8 cellular contexts compared by ENCODE assay signal in the genomic region with DNA sequence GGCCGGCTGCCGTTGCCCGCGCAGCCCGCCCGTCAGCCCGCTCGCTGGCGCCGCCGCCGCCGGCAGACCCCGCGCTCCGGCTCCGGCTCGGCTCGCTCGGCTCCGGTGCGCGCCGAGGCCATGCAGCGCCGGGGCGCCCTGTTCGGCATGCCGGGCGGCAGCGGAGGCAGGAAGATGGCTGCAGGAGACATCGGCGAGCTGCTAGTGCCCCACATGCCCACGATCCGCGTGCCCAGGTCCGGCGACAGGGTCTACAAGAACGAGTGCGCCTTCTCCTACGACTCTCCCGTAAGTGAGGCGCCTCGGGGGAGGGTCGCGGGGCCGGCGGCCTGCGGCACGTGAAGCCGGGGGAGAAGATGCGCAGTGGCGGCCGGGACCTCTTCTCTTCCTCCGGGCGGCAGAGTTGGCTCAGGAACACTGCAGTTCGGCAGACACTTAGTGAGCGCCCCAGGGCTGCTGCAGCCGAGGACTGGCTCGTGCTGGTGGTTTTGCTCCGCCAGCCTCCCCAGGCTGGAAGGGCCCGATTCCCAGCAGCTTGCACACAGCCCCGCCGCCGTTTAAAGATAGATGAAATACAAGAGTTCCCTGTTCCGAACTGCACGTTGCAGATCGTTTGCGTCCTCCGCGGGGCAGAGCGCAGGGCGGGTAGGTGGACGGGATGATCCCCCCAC. TPM values are rescaled to one million over a fixed set of nuclear protein-coding genes. Genes with fewer than 3 reads are reported as not detected.
DNase-seq lines count a peak whose midpoint lies in the region; ATAC-seq and TF ChIP-seq lines count a peak whose summit lies in the region.

No MANE protein-coding gene starts in this region.

- peak overlapping the region; percentile 94 for H3K27ac Mint-ChIP-seq in activated CD4-positive, alpha-beta T cell treated with anti-CD3 and anti-CD28 coated beads, Interleukin-2, amount 10 ng/mL, durations not matched to agents 7 days and 5 days
- peak overlapping the region; percentile 75 for H3K27ac Mint-ChIP-seq in dendritic cell treated with granulocyte-macrophage colony-stimulating factor and Interleukin-4, amounts not matched to agents 40 ng/mL and 50 ng/mL, for 4 days

- peak; percentile 55 for TF ChIP-seq RAD21 in liver (IDR thresholded peaks at IDR 0.05)

- H3K36me3 ChIP-seq in BJ (ENCODE audit: control insufficient read depth, insufficient read depth, low read length): no peaks in the 10 kb centered on the region
- no peaks in the 10 kb centered on the region for H3K36me3 ChIP-seq in liver (ENCODE audit: control insufficient read depth in 4 of 4, insufficient read depth in 3 of 4, low read depth in 1 of 4, low read length in 3 of 4)

- CTCF ChIA-PET in BJ (lab: Yijun Ruan, JAX): interaction anchor here (0.6 to 1.4 kb wide), 5 partner anchors 13 to 520 kb away, joined by 3 to 4 read pairs (median 3); no protein-coding TSS in a partner anchor
- CTCF ChIA-PET in activated CD4-positive, alpha-beta T cell treated with anti-CD3 and anti-CD28 coated beads, Interleukin-2, amount 10 ng/mL, durations not matched to agents 7 days and 5 days (lab: Charles Lee): interaction anchor here (0.6 to 0.9 kb wide), 4 partner anchors 8 to 952 kb away, joined by 3 read pairs; no protein-coding TSS in a partner anchor

- no peaks in the 10 kb centered on the region for H3K9me3 ChIP-seq in liver (ENCODE audit: control insufficient read depth in 4 of 4, low read length in 3 of 4)

- DNase-seq in BJ (ENCODE audit: low read depth) (peak; percentile 31), NCI-H446 treated with DMSO at 0.1 percent for 48 hours (lab: John Stamatoyannopoulos, UW) (peak; percentile 62)
- DNase-seq in activated CD4-positive, alpha-beta T cell treated with anti-CD3 and anti-CD28 coated beads, Interleukin-2, amount 10 ng/mL, durations not matched to agents 7 days and 5 days: peak; percentile 66
- peak; percentile 66 for DNase-seq in stimulated activated CD4-positive, alpha-beta T cell treated with anti-CD3 and anti-CD28 coated beads, Interleukin-4, amount 100 ng/mL, for 1 hour

- ATAC-seq in GM19035 (IDR thresholded peaks at IDR 0.05; ENCODE audit: unreplicated experiment) (peak; percentile 68), HG03280 (IDR thresholded peaks at IDR 0.05; ENCODE audit: unreplicated experiment) (peak; percentile 51)

- peak overlapping the region; percentile 54 to 87 for H3K9ac ChIP-seq in liver (ENCODE audit: low read depth in 1 of 2, low read length in 2 of 2)

- peaks cover 0 to 16% (median 5%) of the 10 kb centered on the region in 4 donors for H3K4me1 ChIP-seq in liver (ENCODE audit: control insufficient read depth in 4 of 4, insufficient read depth in 4 of 4, low read length in 3 of 4)

- H3K36me3 Mint-ChIP-seq in activated CD4-positive, alpha-beta T cell treated with anti-CD3 and anti-CD28 coated beads, Interleukin-2, amount 10 ng/mL, durations not matched to agents 7 days and 5 days (ENCODE audit: low read depth): peaks cover 7% of the 10 kb centered on the region
- H3K36me3 Mint-ChIP-seq in dendritic cell treated with granulocyte-macrophage colony-stimulating factor and Interleukin-4, amounts not matched to agents 40 ng/mL and 50 ng/mL, for 4 days (ENCODE audit: low read depth): no peaks in the 10 kb centered on the region

- TF ChIP-seq CTCF in BJ (IDR thresholded peaks at IDR 0.05; ENCODE audit: insufficient read depth, low read depth, low read length): peak; percentile 24; the same call in 1 of the 2 replicates
- TF ChIP-seq CTCF in liver (IDR thresholded peaks at IDR 0.05; ENCODE audit: low read depth, low read length, missing input control): no peak

- peaks cover 36% of the 10 kb centered on the region for H3K4me1 Mint-ChIP-seq in activated CD4-positive, alpha-beta T cell treated with anti-CD3 and anti-CD28 coated beads, Interleukin-2, amount 10 ng/mL, durations not matched to agents 7 days and 5 days
- peaks cover 24% of the 10 kb centered on the region for H3K4me1 Mint-ChIP-seq in dendritic cell treated with granulocyte-macrophage colony-stimulating factor and Interleukin-4, amounts not matched to agents 40 ng/mL and 50 ng/mL, for 4 days (ENCODE audit: low read depth)

- peak overlapping the region; percentile 92 for H3K4me3 ChIP-seq in BJ (ENCODE audit: low read depth, low read length)
- peak overlapping the region; percentile 72 to 97 (median 94) for H3K4me3 ChIP-seq in liver (ENCODE audit: low read depth in 1 of 3, low read length in 3 of 3)

- WGBS in liver: under 1% methylated on average over 74 of the region's 74 CpGs

- intact Hi-C loops in dendritic cell treated with granulocyte-macrophage colony-stimulating factor and Interleukin-4, amounts not matched to agents 40 ng/mL and 50 ng/mL, for 4 days (cut with micrococcal nuclease): loop anchor here (5.0 kb wide), 1 partner anchor 44 kb away; no protein-coding TSS in a partner anchor

- H3K9me3 Mint-ChIP-seq in activated CD4-positive, alpha-beta T cell treated with anti-CD3 and anti-CD28 coated beads, Interleukin-2, amount 10 ng/mL, durations not matched to agents 7 days and 5 days: no peaks in the 10 kb centered on the region
- no peaks in the 10 kb centered on the region for H3K9me3 Mint-ChIP-seq in dendritic cell treated with granulocyte-macrophage colony-stimulating factor and Interleukin-4, amounts not matched to agents 40 ng/mL and 50 ng/mL, for 4 days

- POLR2A ChIA-PET in BJ (lab: Charles Lee): no interaction called here
- POLR2A ChIA-PET in activated CD4-positive, alpha-beta T cell treated with anti-CD3 and anti-CD28 coated beads, Interleukin-2, amount 10 ng/mL, durations not matched to agents 7 days and 5 days (lab: Charles Lee): interaction anchor here (0.6 kb wide), 1 partner anchor 1326 kb away, joined by 3 read pairs; no protein-coding TSS in a partner anchor

- peaks cover 15% of the 10 kb centered on the region for H3K27me3 Mint-ChIP-seq in activated CD4-positive, alpha-beta T cell treated with anti-CD3 and anti-CD28 coated beads, Interleukin-2, amount 10 ng/mL, durations not matched to agents 7 days and 5 days
- H3K27me3 Mint-ChIP-seq in dendritic cell treated with granulocyte-macrophage colony-stimulating factor and Interleukin-4, amounts not matched to agents 40 ng/mL and 50 ng/mL, for 4 days: peaks cover 36% of the 10 kb centered on the region

- H3K27me3 ChIP-seq in BJ (ENCODE audit: control insufficient read depth, insufficient read depth, low read length) (no peaks in the 10 kb centered on the region), liver (ENCODE audit: control insufficient read depth in 4 of 4, insufficient read depth in 4 of 4, low read length in 3 of 4) (no peaks in the 10 kb centered on the region)

- H3K27ac ChIP-seq in liver (ENCODE audit: low read depth in 1 of 2, low read length in 2 of 2): peak overlapping the region; percentile 84 to 96

- peak overlapping the region; percentile 89 for H3K4me3 Mint-ChIP-seq in activated CD4-positive, alpha-beta T cell treated with anti-CD3 and anti-CD28 coated beads, Interleukin-2, amount 10 ng/mL, durations not matched to agents 7 days and 5 days
- H3K4me3 Mint-ChIP-seq in dendritic cell treated with granulocyte-macrophage colony-stimulating factor and Interleukin-4, amounts not matched to agents 40 ng/mL and 50 ng/mL, for 4 days: peak overlapping the region; percentile 89

TF ChIP-seq in liver, 16 proteins besides CTCF, POLR2A, EP300 and RAD21 (continues in another document):
- TF ChIP-seq TAF1 (conservative IDR thresholded peaks at IDR 0.05): peak; percentile 57
- no peak for TF ChIP-seq SP1 (IDR thresholded peaks at IDR 0.05)
- TF ChIP-seq, protein P1, sequence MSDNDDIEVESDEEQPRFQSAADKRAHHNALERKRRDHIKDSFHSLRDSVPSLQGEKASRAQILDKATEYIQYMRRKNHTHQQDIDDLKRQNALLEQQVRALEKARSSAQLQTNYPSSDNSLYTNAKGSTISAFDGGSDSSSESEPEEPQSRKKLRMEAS (IDR thresholded peaks at IDR 0.05): no peak
- TF ChIP-seq FOXA2 (IDR thresholded peaks at IDR 0.05): no peak
- TF ChIP-seq, protein P2, sequence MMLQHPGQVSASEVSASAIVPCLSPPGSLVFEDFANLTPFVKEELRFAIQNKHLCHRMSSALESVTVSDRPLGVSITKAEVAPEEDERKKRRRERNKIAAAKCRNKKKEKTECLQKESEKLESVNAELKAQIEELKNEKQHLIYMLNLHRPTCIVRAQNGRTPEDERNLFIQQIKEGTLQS (IDR thresholded peaks at IDR 0.05): no peak
- no peak for TF ChIP-seq NR2F2 (IDR thresholded peaks at IDR 0.05)
- TF ChIP-seq JUND (IDR thresholded peaks at IDR 0.05): no peak
- TF ChIP-seq, protein P3, sequence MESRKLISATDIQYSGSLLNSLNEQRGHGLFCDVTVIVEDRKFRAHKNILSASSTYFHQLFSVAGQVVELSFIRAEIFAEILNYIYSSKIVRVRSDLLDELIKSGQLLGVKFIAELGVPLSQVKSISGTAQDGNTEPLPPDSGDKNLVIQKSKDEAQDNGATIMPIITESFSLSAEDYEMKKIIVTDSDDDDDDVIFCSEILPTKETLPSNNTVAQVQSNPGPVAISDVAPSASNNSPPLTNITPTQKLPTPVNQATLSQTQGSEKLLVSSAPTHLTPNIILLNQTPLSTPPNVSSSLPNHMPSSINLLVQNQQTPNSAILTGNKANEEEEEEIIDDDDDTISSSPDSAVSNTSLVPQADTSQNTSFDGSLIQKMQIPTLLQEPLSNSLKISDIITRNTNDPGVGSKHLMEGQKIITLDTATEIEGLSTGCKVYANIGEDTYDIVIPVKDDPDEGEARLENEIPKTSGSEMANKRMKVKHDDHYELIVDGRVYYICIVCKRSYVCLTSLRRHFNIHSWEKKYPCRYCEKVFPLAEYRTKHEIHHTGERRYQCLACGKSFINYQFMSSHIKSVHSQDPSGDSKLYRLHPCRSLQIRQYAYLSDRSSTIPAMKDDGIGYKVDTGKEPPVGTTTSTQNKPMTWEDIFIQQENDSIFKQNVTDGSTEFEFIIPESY (IDR thresholded peaks at IDR 0.05): no peak
- TF ChIP-seq YY1 (IDR thresholded peaks at IDR 0.05): peak; percentile 81

RNA-seq across cellular contexts. Expression of a gene that starts 0.4 kb away (rescaled TPM):
- polyA plus RNA-seq in BJ (2011; rRNA removed) (10.5 and 11.2 TPM in 2 replicates), liver (1 to 10 TPM; 2.4 to 4.2 TPM)
- 13.0 and 13.4 TPM in 2 replicates for polyA minus RNA-seq in BJ (2011; rRNA and poly(A)+ RNA removed)
- total RNA-seq in activated CD4-positive, alpha-beta T cell treated with anti-CD3 and anti-CD28 coated beads, Interleukin-2, amount 10 ng/mL, durations not matched to agents 7 days and 5 days: 10 to 100 TPM in 1 of 2 experiments, 1 to 10 TPM in 1; 9.6 to 10.3 TPM
- 1 to 10 TPM; 4.2 to 7.3 TPM for total RNA-seq in liver

RNA-seq across cellular contexts. Expression of a gene that starts 48.6 kb away (rescaled TPM):
- polyA plus RNA-seq in BJ (2011; rRNA removed) (12.5 and 43.6 TPM in 2 replicates), liver (10 to 100 TPM; 50.6 to 92.8 TPM)
- polyA minus RNA-seq in BJ (2011; rRNA and poly(A)+ RNA removed): 6.5 and 10.1 TPM in 2 replicates
- 10 to 100 TPM; 78.4 to 91.7 TPM for total RNA-seq in activated CD4-positive, alpha-beta T cell treated with anti-CD3 and anti-CD28 coated beads, Interleukin-2, amount 10 ng/mL, durations not matched to agents 7 days and 5 days
- total RNA-seq in liver: 10 to 100 TPM; 43.4 to 44.6 TPM

RNA-seq across cellular contexts. Expression of a gene that starts 48.8 kb away (rescaled TPM):
- polyA plus RNA-seq in BJ (2011; rRNA removed) (23.2 and 48.5 TPM in 2 replicates), liver (10 to 100 TPM; 20.3 to 34.1 TPM)
- 5.9 and 7.9 TPM in 2 replicates for polyA minus RNA-seq in BJ (2011; rRNA and poly(A)+ RNA removed)
- 10 to 100 TPM; 32.5 to 37.2 TPM for total RNA-seq in activated CD4-positive, alpha-beta T cell treated with anti-CD3 and anti-CD28 coated beads, Interleukin-2, amount 10 ng/mL, durations not matched to agents 7 days and 5 days
- 10 to 100 TPM; 11.5 to 16.8 TPM for total RNA-seq in liver

Comparison
In these comparisons a context has a peak if more than half of its experiments do, and no peak if none do; other contexts are left out.
1. Peak in every context shown above with its lines: DNase-seq, ATAC-seq, H3K4me3 ChIP-seq and H3K27ac ChIP-seq.